Comparison of ENCODE assay signal across 32 cellular contexts in genomic region chr17:53218723-53219122, GRCh38.
"Had no signal": no experiment of that assay in that cellular context is flagged by ENCODE, and none has a peak within 500 bp of the region (broad histone marks: within the 10 kb centered on the region; RNA-seq: fewer than 3 reads in every experiment).

No MANE protein-coding gene starts in this region.

- H3K4me1 ChIP-seq: adrenal gland had no signal

- ATAC-seq: activated CD8-positive, alpha-beta T cell treated with anti-CD3 and anti-CD28 coated beads for 36 hours; activated naive CD4-positive, alpha-beta T cell treated with anti-CD3 and anti-CD28 coated beads, Interleukin-2, amount 50 U/mL, for 72 hours; activated T-cell treated with anti-CD3 and anti-CD28 coated beads, Interleukin-2, amount 50 U/mL, for 4 hours; activated T-cell treated with anti-CD3 and anti-CD28 coated beads, Interleukin-2, amount 50 U/mL, for 72 hours; activated T-helper 17 cell treated with anti-CD3 and anti-CD28 coated beads, Interleukin-2, amount 50 U/mL, for 72 hours had no signal

- H3K9me3 ChIP-seq: adrenal gland had no signal

- H3K27me3 ChIP-seq: adrenal gland, cardiac muscle cell had no signal

- DNase-seq: activated B cell treated with CpG ODN at 0.5 μM for 24 hours; activated CD4-positive, alpha-beta memory T cell treated with anti-CD3 and anti-CD28 coated beads for 36 hours; activated CD4-positive, alpha-beta T cell treated with anti-CD3 and anti-CD28 coated beads for 4 hours; activated CD4-positive, alpha-beta T cell treated with anti-CD3 and anti-CD28 coated beads, Interleukin-2, amount 10 ng/mL, durations not matched to agents 24 days and 14 days; activated CD4-positive, alpha-beta T cell treated with anti-CD3 and anti-CD28 coated beads, Interleukin-2, amount 50 U/mL, for 1 hour; activated CD4-positive, alpha-beta T cell treated with anti-CD3 and anti-CD28 coated beads, Interleukin-2, amount 50 U/mL, for 4 hours; activated CD4-positive, CD25-positive, alpha-beta regulatory T cell treated with anti-CD3 and anti-CD28 coated beads, Interleukin-2, amount 50 U/mL, for 72 hours; activated CD8-positive, alpha-beta memory T cell treated with anti-CD3 and anti-CD28 coated beads, Interleukin-2, amount 50 U/mL, for 4 hours; activated CD8-positive, alpha-beta T cell treated with anti-CD3 and anti-CD28 coated beads for 36 hours; activated effector memory CD4-positive, alpha-beta T cell treated with anti-CD3 and anti-CD28 coated beads, Interleukin-2, amount 50 U/mL, for 16 hours; activated gamma-delta T cell treated with Interleukin-2 at 50 U/mL for 16 hours; activated naive CD4-positive, alpha-beta T cell; activated naive CD4-positive, alpha-beta T cell treated with anti-CD3 and anti-CD28 coated beads for 36 hours; activated naive CD4-positive, alpha-beta T cell treated with anti-CD3 and anti-CD28 coated beads, Interleukin-2, amount 50 U/mL, for 16 hours; activated naive CD8-positive, alpha-beta T cell treated with anti-CD3 and anti-CD28 coated beads for 36 hours; activated T-cell treated with anti-CD3 and anti-CD28 coated beads for 4 hours; activated T-cell treated with anti-CD3 and anti-CD28 coated beads, Interleukin-2, amount 50 U/mL, for 1 hour; activated T-cell treated with anti-CD3 and anti-CD28 coated beads, Interleukin-2, amount 50 U/mL, for 4 hours; activated T-cell treated with anti-CD3 and anti-CD28 coated beads, Interleukin-2, amount 50 U/mL, for 72 hours; adrenal gland; amniotic stem cell; aorta; caudate nucleus; cerebellar nuclear complex; T-helper 2 cell; T-helper 9 cell had no signal

- H3K36me3 ChIP-seq: adrenal gland, cardiac muscle cell had no signal

- FAIRE-seq: bronchial epithelial cell, TTC549 had no signal

- H3K27ac ChIP-seq: adrenal gland, cardiac muscle cell, VCaP had no signal

- H3K4me3 ChIP-seq: adrenal gland, cardiac muscle cell had no signal
